In the genomic region with DNA sequence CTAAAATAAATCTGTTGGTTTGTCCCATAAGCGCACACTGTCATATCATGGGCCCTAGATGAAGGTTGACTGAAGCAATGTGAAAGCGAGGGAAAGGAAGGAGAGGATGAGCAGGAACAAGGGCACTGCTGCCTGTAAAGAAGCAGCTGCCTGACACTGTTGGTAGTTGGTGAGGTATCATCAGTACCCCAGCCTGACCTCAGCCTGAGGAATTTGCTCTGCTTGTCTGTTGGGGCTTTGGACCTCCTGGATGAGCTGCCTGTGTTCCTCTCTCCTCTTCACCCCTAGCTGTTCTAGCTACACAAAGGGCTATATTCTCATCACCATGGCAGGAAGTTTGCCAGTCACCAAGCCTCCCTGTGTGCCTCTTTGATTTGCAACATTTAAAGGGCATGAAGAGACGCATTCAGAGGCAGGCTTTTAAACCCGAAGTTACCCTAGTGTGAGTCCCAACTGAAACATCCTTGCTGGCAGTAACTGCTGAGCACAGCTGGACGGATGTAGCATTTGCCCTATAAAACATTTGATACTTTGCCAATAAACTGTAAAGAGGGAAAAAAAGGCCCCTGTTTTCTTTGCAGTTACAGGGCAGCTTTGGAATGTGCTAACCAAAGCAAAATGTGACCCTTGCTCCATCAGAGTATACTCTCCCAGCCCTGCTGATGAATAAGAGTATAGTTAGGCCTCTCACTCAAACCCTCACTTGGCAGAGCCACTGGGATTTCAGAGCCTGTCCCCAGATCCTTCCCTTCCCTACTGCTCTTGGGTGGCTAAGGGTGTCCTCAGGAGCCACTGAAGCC, we compare ENCODE assay signal across 10 cellular contexts. TPM values are rescaled to one million over a fixed set of nuclear protein-coding genes. Genes with fewer than 3 reads are reported as not detected.
DNase-seq lines count a peak whose midpoint lies in the region; ATAC-seq, FAIRE-seq and TF ChIP-seq lines count a peak whose summit lies in the region.
"Had no signal": no experiment of that assay in that cellular context is flagged by ENCODE, and none has a peak within 500 bp of the region (broad histone marks: within the 10 kb centered on the region; RNA-seq: fewer than 3 reads in every experiment).

No MANE protein-coding gene starts in this region.

- H3K4me3 ChIP-seq in astrocyte of the cerebellum (ENCODE audit: low read depth, low read length) (no peak overlapping the region), keratinocyte (ENCODE audit: control insufficient read depth in 2 of 3, extremely low read depth in 1 of 3, insufficient read depth in 2 of 3, low read depth in 1 of 3, low read length in 3 of 3) (no peak overlapping the region), skeletal muscle satellite cell (ENCODE audit: low read length) (peak overlapping the region; percentile 36)

- H3K79me2 ChIP-seq in keratinocyte (ENCODE audit: control insufficient read depth, insufficient read depth, low read length): no peaks in the 10 kb centered on the region

- no peaks in the 10 kb centered on the region for H3K9me1 ChIP-seq in keratinocyte (ENCODE audit: control insufficient read depth, extremely low read depth, insufficient read depth, low read length)

- H2AFZ ChIP-seq in keratinocyte (ENCODE audit: control insufficient read depth, low read length): peak overlapping the region; percentile 30

- H3K9me3 ChIP-seq in keratinocyte (ENCODE audit: control insufficient read depth, low read depth, low read length) (no peaks in the 10 kb centered on the region), skeletal muscle satellite cell (replicated peaks; ENCODE audit: low read length) (no peaks in the 10 kb centered on the region)

- H4K20me1 ChIP-seq in keratinocyte (ENCODE audit: control insufficient read depth, extremely low read depth, insufficient read depth, low read length): no peaks in the 10 kb centered on the region

- CTCF ChIA-PET in RWPE1 (lab: Yijun Ruan, JAX): no interaction called here

- H3K36me3 ChIP-seq in keratinocyte (ENCODE audit: control insufficient read depth in 2 of 2, extremely low read depth in 1 of 2, insufficient read depth in 2 of 2, low read length in 2 of 2): no peaks in the 10 kb centered on the region
- H3K36me3 ChIP-seq in skeletal muscle satellite cell (ENCODE audit: insufficient read depth, low read length): no peaks in the 10 kb centered on the region

- dilution Hi-C loops in keratinocyte (cut with MboI; ENCODE audit: extremely low pct_ligation_motif_present, low sequenced_read_pairs): no loop called here

- no peak for TF ChIP-seq CTCF in astrocyte of the cerebellum (IDR thresholded peaks at IDR 0.05; ENCODE audit: low read depth, low read length, missing control alignments)
- no peak for TF ChIP-seq CTCF in keratinocyte (optimal IDR thresholded peaks at IDR 0.05 in 1 of 3, IDR thresholded peaks at IDR 0.05 in 1 of 3, conservative IDR thresholded peaks at IDR 0.05 in 1 of 3; ENCODE audit: extremely low read depth in 1 of 3, insufficient read depth in 2 of 3, low read length in 3 of 3)
- TF ChIP-seq CTCF in RWPE1 (conservative IDR thresholded peaks at IDR 0.05; ENCODE audit: low read depth): no peak

- POLR2A ChIA-PET in RWPE1 (lab: Yijun Ruan, JAX; ENCODE audit: low non-redundant PET): no interaction called here

- peak; percentile 32 for FAIRE-seq in keratinocyte (lab: Jason Lieb, UNC)

- H3K27ac ChIP-seq in keratinocyte (ENCODE audit: control insufficient read depth, insufficient read depth, low read length): no peak overlapping the region
- no peak overlapping the region for H3K27ac ChIP-seq in RWPE1
- H3K27ac ChIP-seq: KMS-11 had no signal

- H3K4me2 ChIP-seq in keratinocyte (ENCODE audit: control insufficient read depth, extremely low read depth, insufficient read depth, low read depth, low read length) (no peak overlapping the region), skeletal muscle satellite cell (ENCODE audit: low read length) (peak overlapping the region; percentile 59)
- H3K4me2 ChIP-seq: KMS-11 had no signal

- no peaks in the 10 kb centered on the region for H3K27me3 ChIP-seq in keratinocyte (ENCODE audit: control insufficient read depth, extremely low read depth, insufficient read depth, low read length)
- no peaks in the 10 kb centered on the region for H3K27me3 ChIP-seq in skeletal muscle satellite cell (ENCODE audit: control insufficient read depth, insufficient read depth, low read length)

- in situ Hi-C loops in astrocyte of the cerebellum (cut with HindIII; ENCODE audit: low sequenced_read_pairs) (no loop called here), KBM-7 (cut with MboI; ENCODE audit: low pct_unique_long_range_greater_than_20kb, low sequenced_read_pairs) (no loop called here)

- no peak for ATAC-seq in HG03045 (IDR thresholded peaks at IDR 0.05; ENCODE audit: unreplicated experiment)

- peaks cover 11% of the 10 kb centered on the region for H3K4me1 ChIP-seq in keratinocyte (ENCODE audit: control insufficient read depth, extremely low read depth, insufficient read depth, low read length)
- H3K4me1 ChIP-seq in skeletal muscle satellite cell (ENCODE audit: control insufficient read depth, insufficient read depth, low read length): peaks cover 32% of the 10 kb centered on the region

- H3K9ac ChIP-seq in keratinocyte (ENCODE audit: control insufficient read depth, extremely low read depth, insufficient read depth, low read length) (no peak overlapping the region), skeletal muscle satellite cell (ENCODE audit: low read depth, low read length) (peak overlapping the region; percentile 31)
- H3K9ac ChIP-seq: KMS-11 had no signal

- DNase-seq in GM04504 (ENCODE audit: low read depth) (peak; percentile 47), astrocyte of the cerebellum (ENCODE audit: low read depth) (peak; percentile 80), keratinocyte (ENCODE audit: low read depth, low spot score) (no peak), KBM-7 (no peak), RWPE1 (ENCODE audit: low spot score) (no peak), NOMO-1 treated with dmso at 0.1 percent for 144 hours (lab: John Stamatoyannopoulos, UW; ENCODE audit: unreplicated experiment) (no peak)
- DNase-seq: activated CD8-positive, alpha-beta memory T cell treated with anti-CD3 and anti-CD28 coated beads for 24 hours had no signal

RNA-seq across cellular contexts. Expression of a gene that starts 22.2 kb away (rescaled TPM):
- 0.77 to 2.4 TPM (median 1.7 TPM) in 3 replicates for polyA plus RNA-seq in keratinocyte
- polyA plus RNA-seq in keratinocyte (2011; ENCODE audit: low read depth): 1.3 TPM
- polyA plus RNA-seq in keratinocyte (2011; cell fraction: cytosol; rRNA removed): 1.2 and 2.1 TPM in 2 replicates
- 1.8 TPM in 2 replicates for polyA plus RNA-seq in keratinocyte (2011; cell fraction: nucleus; rRNA removed)
- polyA plus RNA-seq in keratinocyte (2012; ENCODE audit: low replicate concordance): 0.58 and 2.8 TPM in 2 replicates
- polyA minus RNA-seq in keratinocyte: 1.2 to 3.8 TPM (median 2.2 TPM) in 3 replicates
- 1.3 TPM for polyA minus RNA-seq in keratinocyte (2011; cell fraction: cytosol; rRNA and poly(A)+ RNA removed)
- 1.7 and 3.8 TPM in 2 replicates for polyA minus RNA-seq in keratinocyte (2011; cell fraction: nucleus; rRNA and poly(A)+ RNA removed)
- 2.8 and 4.1 TPM in 2 replicates for total RNA-seq in skeletal muscle satellite cell (2012; rRNA removed)

Comparison
In these comparisons a context has a peak if more than half of its experiments do, and no peak if none do; other contexts are left out.
1. DNase-seq: peak in GM04504 (single experiment) and astrocyte of the cerebellum (single experiment); none in keratinocyte (single experiment), KBM-7 (single experiment), RWPE1 (single experiment) and NOMO-1 treated with dmso at 0.1 percent for 144 hours (single experiment).